In the genomic region with DNA sequence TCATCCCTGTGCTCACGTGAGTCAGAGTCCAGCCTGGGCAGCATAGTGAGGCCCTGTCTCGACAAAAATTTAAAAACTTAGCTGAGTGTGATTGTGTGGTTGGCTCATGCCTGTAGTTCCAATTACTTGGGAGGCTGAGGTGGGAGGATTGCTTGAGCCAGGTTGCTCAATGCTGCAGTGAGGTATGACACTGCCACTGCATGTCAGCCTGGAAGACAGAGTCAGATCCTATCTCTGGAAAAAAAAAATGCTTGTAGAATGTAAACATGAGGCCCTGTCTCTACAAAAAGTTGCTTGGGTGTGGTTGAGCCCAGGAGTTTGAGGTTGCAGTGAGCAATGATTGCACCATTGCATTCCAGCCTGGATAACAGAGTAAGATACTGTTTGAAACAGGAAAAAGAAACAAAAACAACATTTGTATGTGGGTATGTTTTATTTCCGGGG, we compare ENCODE assay signal across 1 cellular context.
A peak's percentile ranks its signal among the peaks of the same experiment; 100 is the strongest.
TF ChIP-seq lines count a peak whose summit lies in the region.

No MANE protein-coding gene starts in this region.

TF ChIP-seq in K562, 482 proteins besides CTCF, POLR2A, EP300 and RAD21 (continued from another document and continues in another):
- TF ChIP-seq RNF2 (IDR thresholded peaks at IDR 0.05) (0 out of 2 replicates have a peak, but pooled peaks have one; percentile 26), ZKSCAN3 (CRISPR knock-in tag; IDR thresholded peaks at IDR 0.05) (no peak), BCLAF1 (IDR thresholded peaks at IDR 0.05; ENCODE audit: borderline replicate concordance in 1 of 2, control insufficient read depth in 1 of 2, low read depth in 2 of 2, low read length in 1 of 2) (no peak), MTA2 (IDR thresholded peaks at IDR 0.05; ENCODE audit: low read depth) (no peak), ATF4 (CRISPR knock-in tag; IDR thresholded peaks at IDR 0.05) (peak; percentile 44; the same call in 1 of the 2 replicates), CTBP1 (IDR thresholded peaks at IDR 0.05; ENCODE audit: borderline replicate concordance) (peak; percentile 75), ZNF133 (CRISPR knock-in tag; IDR thresholded peaks at IDR 0.05) (no peak), CEBPB (tag; IDR thresholded peaks at IDR 0.05) (peak; percentile 98), KAT8 (IDR thresholded peaks at IDR 0.05; ENCODE audit: low read depth) (no peak), ZNF134 (CRISPR knock-in tag; conservative IDR thresholded peaks at IDR 0.05) (no peak), CEBPG (CRISPR knock-in tag; IDR thresholded peaks at IDR 0.05) (peak; percentile 78), CEBPG (tag; conservative IDR thresholded peaks at IDR 0.05 in 1 of 2, IDR thresholded peaks at IDR 0.05 in 1 of 2) (peak; percentile 96 to 97), ZNF175 (CRISPR knock-in tag; IDR thresholded peaks at IDR 0.05; ENCODE audit: low read depth) (no peak), GABPB2 (CRISPR knock-in tag; conservative IDR thresholded peaks at IDR 0.05) (no peak), TEAD4 (IDR thresholded peaks at IDR 0.05; ENCODE audit: low read length) (peak; percentile 81), TEAD4 (CRISPR knock-in tag; IDR thresholded peaks at IDR 0.05; ENCODE audit: borderline replicate concordance) (no peak), ATF7 (IDR thresholded peaks at IDR 0.05) (peak; percentile 71), MYC (IDR thresholded peaks at IDR 0.05; ENCODE audit: low read depth, low read length) (peak; percentile 43; the same call in 1 of the 2 replicates), MYC (CRISPR knock-in tag; IDR thresholded peaks at IDR 0.05; ENCODE audit: borderline replicate concordance, low read depth) (no peak), TCF3 (CRISPR knock-in tag; IDR thresholded peaks at IDR 0.05) (0 out of 2 replicates have a peak, but pooled peaks have one; percentile 12), FOXK1 (CRISPR knock-in tag; IDR thresholded peaks at IDR 0.05; ENCODE audit: borderline replicate concordance) (0 out of 2 replicates have a peak, but pooled peaks have one; percentile 53), TRIM24 (IDR thresholded peaks at IDR 0.05) (peak; percentile 51 to 83; a peak in 3 of 4 replicates), ZBTB9 (CRISPR knock-in tag; IDR thresholded peaks at IDR 0.05) (no peak), ZNF384 (IDR thresholded peaks at IDR 0.05; ENCODE audit: low read depth, low read length) (peak; percentile 98), LEF1 (IDR thresholded peaks at IDR 0.05) (peak; percentile 54; the same call in 1 of the 2 replicates), TEAD2 (tag; IDR thresholded peaks at IDR 0.05) (peak; percentile 76), PBX2 (CRISPR knock-in tag; IDR thresholded peaks at IDR 0.05; ENCODE audit: low read depth) (no peak), PBX2 (tag; conservative IDR thresholded peaks at IDR 0.05; ENCODE audit: low read depth) (peak; percentile 71), TBL1XR1 (IDR thresholded peaks at IDR 0.05; ENCODE audit: low read length in 2 of 2) (0 out of 4 replicates have a peak, but pooled peaks of 1 of the 2 experiments have one; percentile 40), ETS2 (tag; IDR thresholded peaks at IDR 0.05; ENCODE audit: borderline replicate concordance, poor library complexity, severe bottlenecking) (no peak), EGR1 (conservative IDR thresholded peaks at IDR 0.05) (no peak), SRSF9 (IDR thresholded peaks at IDR 0.05; ENCODE audit: borderline replicate concordance, low read depth, low read length) (no peak), SRF (CRISPR knock-in tag; IDR thresholded peaks at IDR 0.05) (no peak), EHMT2 (IDR thresholded peaks at IDR 0.05) (peak; percentile 67; the same call in 1 of the 2 replicates), SMARCA4 (IDR thresholded peaks at IDR 0.05) (peak; percentile 67; the same call in 1 of the 2 replicates), ZNF780A (CRISPR knock-in tag; IDR thresholded peaks at IDR 0.05) (no peak), NELFE (IDR thresholded peaks at IDR 0.05; ENCODE audit: insufficient read depth, insufficient read length) (no peak), ZNF766 (CRISPR knock-in tag; conservative IDR thresholded peaks at IDR 0.05) (peak; percentile 59; the same call in 1 of the 2 replicates), ZNF184 (CRISPR knock-in tag; IDR thresholded peaks at IDR 0.05) (no peak), ZBTB11 (CRISPR knock-in tag; IDR thresholded peaks at IDR 0.05) (no peak), STAG1 (CRISPR knock-in tag; IDR thresholded peaks at IDR 0.05; ENCODE audit: borderline replicate concordance) (no peak)
- TF ChIP-seq, protein P1, sequence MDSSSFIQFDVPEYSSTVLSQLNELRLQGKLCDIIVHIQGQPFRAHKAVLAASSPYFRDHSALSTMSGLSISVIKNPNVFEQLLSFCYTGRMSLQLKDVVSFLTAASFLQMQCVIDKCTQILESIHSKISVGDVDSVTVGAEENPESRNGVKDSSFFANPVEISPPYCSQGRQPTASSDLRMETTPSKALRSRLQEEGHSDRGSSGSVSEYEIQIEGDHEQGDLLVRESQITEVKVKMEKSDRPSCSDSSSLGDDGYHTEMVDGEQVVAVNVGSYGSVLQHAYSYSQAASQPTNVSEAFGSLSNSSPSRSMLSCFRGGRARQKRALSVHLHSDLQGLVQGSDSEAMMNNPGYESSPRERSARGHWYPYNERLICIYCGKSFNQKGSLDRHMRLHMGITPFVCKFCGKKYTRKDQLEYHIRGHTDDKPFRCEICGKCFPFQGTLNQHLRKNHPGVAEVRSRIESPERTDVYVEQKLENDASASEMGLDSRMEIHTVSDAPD (CRISPR knock-in tag; IDR thresholded peaks at IDR 0.05) = no peak
- TF ChIP-seq, protein P2, sequence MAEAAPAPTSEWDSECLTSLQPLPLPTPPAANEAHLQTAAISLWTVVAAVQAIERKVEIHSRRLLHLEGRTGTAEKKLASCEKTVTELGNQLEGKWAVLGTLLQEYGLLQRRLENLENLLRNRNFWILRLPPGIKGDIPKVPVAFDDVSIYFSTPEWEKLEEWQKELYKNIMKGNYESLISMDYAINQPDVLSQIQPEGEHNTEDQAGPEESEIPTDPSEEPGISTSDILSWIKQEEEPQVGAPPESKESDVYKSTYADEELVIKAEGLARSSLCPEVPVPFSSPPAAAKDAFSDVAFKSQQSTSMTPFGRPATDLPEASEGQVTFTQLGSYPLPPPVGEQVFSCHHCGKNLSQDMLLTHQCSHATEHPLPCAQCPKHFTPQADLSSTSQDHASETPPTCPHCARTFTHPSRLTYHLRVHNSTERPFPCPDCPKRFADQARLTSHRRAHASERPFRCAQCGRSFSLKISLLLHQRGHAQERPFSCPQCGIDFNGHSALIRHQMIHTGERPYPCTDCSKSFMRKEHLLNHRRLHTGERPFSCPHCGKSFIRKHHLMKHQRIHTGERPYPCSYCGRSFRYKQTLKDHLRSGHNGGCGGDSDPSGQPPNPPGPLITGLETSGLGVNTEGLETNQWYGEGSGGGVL (CRISPR knock-in tag; IDR thresholded peaks at IDR 0.05) = no peak
- TF ChIP-seq, protein P3, sequence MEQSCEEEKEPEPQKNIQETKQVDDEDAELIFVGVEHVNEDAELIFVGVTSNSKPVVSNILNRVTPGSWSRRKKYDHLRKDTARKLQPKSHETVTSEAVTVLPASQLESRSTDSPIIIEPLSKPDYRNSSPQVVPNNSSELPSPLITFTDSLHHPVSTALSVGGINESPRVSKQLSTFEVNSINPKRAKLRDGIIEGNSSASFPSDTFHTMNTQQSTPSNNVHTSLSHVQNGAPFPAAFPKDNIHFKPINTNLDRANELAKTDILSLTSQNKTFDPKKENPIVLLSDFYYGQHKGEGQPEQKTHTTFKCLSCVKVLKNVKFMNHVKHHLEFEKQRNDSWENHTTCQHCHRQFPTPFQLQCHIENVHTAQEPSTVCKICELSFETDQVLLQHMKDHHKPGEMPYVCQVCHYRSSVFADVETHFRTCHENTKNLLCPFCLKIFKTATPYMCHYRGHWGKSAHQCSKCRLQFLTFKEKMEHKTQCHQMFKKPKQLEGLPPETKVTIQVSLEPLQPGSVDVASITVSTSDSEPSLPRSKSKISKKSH (CRISPR knock-in tag; IDR thresholded peaks at IDR 0.05) = no peak
- TF ChIP-seq, protein P4, sequence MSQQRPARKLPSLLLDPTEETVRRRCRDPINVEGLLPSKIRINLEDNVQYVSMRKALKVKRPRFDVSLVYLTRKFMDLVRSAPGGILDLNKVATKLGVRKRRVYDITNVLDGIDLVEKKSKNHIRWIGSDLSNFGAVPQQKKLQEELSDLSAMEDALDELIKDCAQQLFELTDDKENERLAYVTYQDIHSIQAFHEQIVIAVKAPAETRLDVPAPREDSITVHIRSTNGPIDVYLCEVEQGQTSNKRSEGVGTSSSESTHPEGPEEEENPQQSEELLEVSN (IDR thresholded peaks at IDR 0.05; ENCODE audit: borderline replicate concordance in 1 of 2, extremely low read depth in 1 of 2, insufficient read depth in 1 of 2, insufficient read length in 1 of 2, low read depth in 1 of 2, low read length in 1 of 2, poor library complexity in 1 of 2, severe bottlenecking in 1 of 2) = no peak
